8 cellular contexts compared by ENCODE assay signal in the genomic region with DNA sequence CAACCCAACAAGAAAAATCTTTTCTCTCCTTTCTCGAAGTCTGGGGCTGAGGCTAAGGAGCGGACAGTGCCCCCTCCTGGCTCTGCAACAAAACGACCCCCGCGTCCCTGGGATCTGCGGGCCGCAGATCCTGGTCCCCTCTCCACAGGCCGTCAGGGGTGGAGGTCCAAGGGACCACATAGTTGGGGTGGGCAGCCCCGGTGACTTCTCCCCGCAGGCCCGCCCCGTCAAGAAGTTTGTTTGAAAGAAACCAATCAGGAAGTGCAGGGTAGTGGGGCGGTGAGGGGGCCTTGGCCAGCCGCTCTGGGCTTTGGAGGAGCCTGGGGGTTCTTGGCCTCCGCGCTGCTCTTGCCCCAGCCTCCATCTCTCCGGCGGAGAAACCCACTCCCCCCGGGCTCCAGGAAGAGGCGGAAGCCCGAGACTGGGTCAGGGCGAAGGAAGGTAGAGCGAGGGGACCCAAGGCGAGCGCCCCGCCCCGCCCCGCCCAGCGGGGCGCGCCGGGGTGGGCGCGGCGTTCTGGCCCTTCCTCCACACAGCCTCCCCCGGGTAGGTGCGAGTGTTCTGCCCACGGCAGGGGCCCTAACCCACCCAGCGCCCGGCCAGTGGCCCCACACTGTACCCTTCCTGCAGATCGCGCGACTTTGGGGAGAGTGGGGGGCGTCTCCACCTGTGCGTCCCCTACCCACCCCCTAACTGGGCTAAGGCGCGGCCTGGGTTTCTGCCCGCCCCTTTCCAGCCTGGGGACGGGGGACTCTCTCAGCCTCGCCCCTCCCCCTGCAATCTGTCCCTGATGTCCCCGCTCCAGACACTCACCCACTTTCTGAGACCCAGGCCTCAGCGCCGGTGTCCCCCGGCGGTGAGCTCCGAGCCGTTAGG. TPM values are rescaled to one million over a fixed set of nuclear protein-coding genes. Genes with fewer than 3 reads are reported as not detected.
DNase-seq lines count a peak whose midpoint lies in the region; ATAC-seq and TF ChIP-seq lines count a peak whose summit lies in the region.

No MANE protein-coding gene starts in this region.

- H3K9me2 ChIP-seq in GM23338 (ENCODE audit: insufficient read depth): no peaks in the 10 kb centered on the region
- no peaks in the 10 kb centered on the region for H3K9me2 ChIP-seq in SU-DHL-6 (replicated peaks; ENCODE audit: insufficient read depth, low read length)

- no peak overlapping the region for H2BK5ac ChIP-seq in mesenchymal stem cell (ENCODE audit: low read depth, low read length, poor library complexity, severe bottlenecking)

- H3K27me3 ChIP-seq in GM23338 (ENCODE audit: insufficient read depth) (no peaks in the 10 kb centered on the region), SU-DHL-6 (ENCODE audit: low read length) (no peaks in the 10 kb centered on the region), duodenal mucosa (ENCODE audit: control insufficient read depth in 1 of 2, insufficient read depth in 2 of 2, low read length in 2 of 2) (no peaks in the 10 kb centered on the region), mesenchymal stem cell (ENCODE audit: control insufficient read depth in 1 of 2, insufficient read depth in 1 of 2, low read length in 2 of 2) (no peaks in the 10 kb centered on the region), thoracic aorta (replicated peaks; ENCODE audit: insufficient read depth) (no peaks in the 10 kb centered on the region)

- TF ChIP-seq CTCF in GM23338 (conservative IDR thresholded peaks at IDR 0.05; ENCODE audit: low read depth in 2 of 2) (peak; percentile 71 to 86), SU-DHL-6 (IDR thresholded peaks at IDR 0.05; ENCODE audit: insufficient read depth, low read length, poor library complexity, severe bottlenecking) (peak; percentile 63), thoracic aorta (IDR thresholded peaks at IDR 0.05) (no peak)

- no peak overlapping the region for H3K23ac ChIP-seq in mesenchymal stem cell (ENCODE audit: low read length in 2 of 2)

- H3K79me1 ChIP-seq in mesenchymal stem cell (replicated peaks; ENCODE audit: low read length, poor library complexity, severe bottlenecking): peaks cover 18% of the 10 kb centered on the region

- H4K91ac ChIP-seq in mesenchymal stem cell (ENCODE audit: low read length): no peak overlapping the region

- H2AFZ ChIP-seq in GM23338: peak overlapping the region; percentile 89
- peak overlapping the region; percentile 11 for H2AFZ ChIP-seq in SU-DHL-6 (ENCODE audit: low read depth, low read length, severe bottlenecking)
- no peak overlapping the region for H2AFZ ChIP-seq in mesenchymal stem cell (ENCODE audit: low read depth, low read length)

- H3K4me2 ChIP-seq in GM23338 (peak overlapping the region; percentile 89), SU-DHL-6 (ENCODE audit: low read depth, low read length, poor library complexity, severe bottlenecking) (peak overlapping the region; percentile 41), mesenchymal stem cell (ENCODE audit: low read length, poor library complexity, severe bottlenecking) (peak overlapping the region; percentile 86)

- H3K9ac ChIP-seq in SU-DHL-6 (ENCODE audit: low read length) (peak overlapping the region; percentile 14; the same call in 1 of the 2 replicates), duodenal mucosa (ENCODE audit: low read depth in 1 of 2, low read length in 2 of 2) (peak overlapping the region; percentile 73 to 90), mesenchymal stem cell (ENCODE audit: low read length) (peak overlapping the region; percentile 90)

- no peak overlapping the region for H2AK5ac ChIP-seq in mesenchymal stem cell (ENCODE audit: low read length, severe bottlenecking)

- peak overlapping the region; percentile 79 to 88 for H3K18ac ChIP-seq in mesenchymal stem cell (ENCODE audit: low read depth in 1 of 2, low read length in 2 of 2)

- 1% methylated on average over 37 of the region's 57 CpGs for WGBS in mesenchymal stem cell

- H3K4me3 Mint-ChIP-seq in GM23338: peak overlapping the region; percentile 82

- H3K14ac ChIP-seq in mesenchymal stem cell (ENCODE audit: low read length in 2 of 2): peak overlapping the region in 1 of 2 experiments; percentile 21

- no peaks in the 10 kb centered on the region for H4K20me1 ChIP-seq in GM23338 (replicated peaks; ENCODE audit: insufficient read depth)
- H4K20me1 ChIP-seq in SU-DHL-6 (ENCODE audit: low read depth, low read length): no peaks in the 10 kb centered on the region

- H3K4me3 ChIP-seq in GM23338: peak overlapping the region; percentile 96
- no peak overlapping the region for H3K4me3 ChIP-seq in SU-DHL-6 (ENCODE audit: insufficient read depth, low read length, poor library complexity, severe bottlenecking)
- peak overlapping the region; percentile 79 to 86 for H3K4me3 ChIP-seq in duodenal mucosa (ENCODE audit: low read depth in 1 of 2, low read length in 2 of 2)
- H3K4me3 ChIP-seq in mesenchymal stem cell (ENCODE audit: insufficient read depth in 1 of 2, low read depth in 1 of 2, low read length in 2 of 2): peak overlapping the region; percentile 72 to 91
- H3K4me3 ChIP-seq in thoracic aorta: peak overlapping the region; percentile 98

- no peak overlapping the region for H3K27ac Mint-ChIP-seq in GM23338

- 0 out of 2 replicates have a peak, but pooled peaks cover 2% of the 10 kb centered on the region for H3F3A ChIP-seq in GM23338 (replicated peaks; ENCODE audit: low read depth)
- no peaks in the 10 kb centered on the region for H3F3A ChIP-seq in SU-DHL-6 (ENCODE audit: insufficient read depth)

- H3K27me3 Mint-ChIP-seq in GM23338 (ENCODE audit: insufficient read depth, low read depth, poor library complexity): peaks cover 20% of the 10 kb centered on the region

- H4K8ac ChIP-seq in mesenchymal stem cell (ENCODE audit: low read length): no peak overlapping the region

- H3K4me1 ChIP-seq in GM23338 (ENCODE audit: insufficient read depth): peaks cover 48% of the 10 kb centered on the region
- H3K4me1 ChIP-seq in duodenal mucosa (ENCODE audit: control insufficient read depth in 1 of 2, insufficient read depth in 2 of 2, low read length in 2 of 2): peaks cover 28 to 37% of the 10 kb centered on the region in 2 donors
- peaks cover 15% of the 10 kb centered on the region for H3K4me1 ChIP-seq in mesenchymal stem cell (ENCODE audit: control insufficient read depth, insufficient read depth, low read depth, low read length)
- H3K4me1 ChIP-seq in thoracic aorta (ENCODE audit: control insufficient read depth in 1 of 2, low read depth in 2 of 2): peaks cover 0 to 12% of the 10 kb centered on the region in 2 donors

- peak overlapping the region in 1 of 2 experiments; percentile 34 for H3K4ac ChIP-seq in mesenchymal stem cell (ENCODE audit: low read depth in 1 of 2, low read length in 2 of 2)

- peak overlapping the region; percentile 73 for H2BK15ac ChIP-seq in mesenchymal stem cell (ENCODE audit: low read depth, poor library complexity, severe bottlenecking)

- peak overlapping the region; percentile 46 for H2BK120ac ChIP-seq in mesenchymal stem cell (ENCODE audit: low read depth, low read length)

- H3K79me2 ChIP-seq in GM23338 (replicated peaks; ENCODE audit: insufficient read depth) (peaks cover 6% of the 10 kb centered on the region; the same call in 1 of the 2 replicates), SU-DHL-6 (ENCODE audit: insufficient read depth, low read length) (no peaks in the 10 kb centered on the region)

- DNase-seq in 8988T (peak; percentile 90), GM23338 (ENCODE audit: low spot score) (peak; percentile 87), mesenchymal stem cell (peak; percentile 73), thoracic aorta (ENCODE audit: low spot score) (no peak), NCI-H187 (lab: John Stamatoyannopoulos, UW) (no peak)

- H3K9me3 Mint-ChIP-seq in GM23338: no peaks in the 10 kb centered on the region

- peaks cover 70% of the 10 kb centered on the region for H3K4me1 Mint-ChIP-seq in GM23338

- peak overlapping the region; percentile 79; the same call in 1 of the 2 replicates for H3K27ac ChIP-seq in GM23338 (ENCODE audit: low read depth)
- H3K27ac ChIP-seq in SU-DHL-6 (ENCODE audit: low read depth, low read length): no peak overlapping the region
- peak overlapping the region; percentile 64 for H3K27ac ChIP-seq in duodenal mucosa (ENCODE audit: low read depth, low read length)
- H3K27ac ChIP-seq in mesenchymal stem cell (ENCODE audit: low read length, poor library complexity, severe bottlenecking): no peak overlapping the region
- peak overlapping the region in 1 of 2 donors; percentile 49 for H3K27ac ChIP-seq in thoracic aorta

- H3K9me3 ChIP-seq in SU-DHL-6 (ENCODE audit: insufficient read depth, low read length) (no peaks in the 10 kb centered on the region), duodenal mucosa (ENCODE audit: control insufficient read depth in 1 of 2, low read length in 2 of 2) (no peaks in the 10 kb centered on the region), mesenchymal stem cell (ENCODE audit: control insufficient read depth, low read length) (no peaks in the 10 kb centered on the region), thoracic aorta (no peaks in the 10 kb centered on the region)

- H3K36me3 Mint-ChIP-seq in GM23338 (ENCODE audit: low read depth): no peaks in the 10 kb centered on the region; the same call in 2 of the 3 replicates

- peak overlapping the region in 1 of 2 experiments; percentile 4 for H2BK12ac ChIP-seq in mesenchymal stem cell (ENCODE audit: low read length in 2 of 2)

- ATAC-seq in GM23338 (peak; percentile 62), thoracic aorta (ENCODE audit: insufficient number of reproducible peaks, low FRiP score, low read depth) (no peak), GM21423 (IDR thresholded peaks at IDR 0.05; ENCODE audit: unreplicated experiment) (no peak)

- H3K36me3 ChIP-seq in GM23338 (ENCODE audit: insufficient read depth) (no peaks in the 10 kb centered on the region), SU-DHL-6 (ENCODE audit: low read length) (no peaks in the 10 kb centered on the region), duodenal mucosa (ENCODE audit: control insufficient read depth in 1 of 2, insufficient read depth in 2 of 2, low read length in 2 of 2) (peaks cover 0 to 6% of the 10 kb centered on the region in 2 donors), mesenchymal stem cell (ENCODE audit: control insufficient read depth in 1 of 2, insufficient read depth in 2 of 2, low read depth in 1 of 2, low read length in 2 of 2) (peaks cover 12 to 13% of the 10 kb centered on the region in 2 experiments), thoracic aorta (no peaks in the 10 kb centered on the region)

RNA-seq across cellular contexts. Expression of gene TP53I11, which starts 1.3 kb away (rescaled TPM):
- total RNA-seq in GM23338 (2014; rRNA removed; shearing (Covaris generic)): 33.4 and 43.9 TPM in 2 replicates
- polyA plus RNA-seq in GM23338 (2016; fragmentation: Nextera tagmentation; extraction: Ambion mirVana): 22.5 and 23.5 TPM in 2 replicates
- polyA plus RNA-seq in mesenchymal stem cell (2013, experiment 1 of 2): 235 TPM
- 235 TPM for polyA plus RNA-seq in mesenchymal stem cell (2013, experiment 2 of 2)
- total RNA-seq in thoracic aorta: 100 to 1,000 TPM in 1 of 2 donors, 10 to 100 TPM in 1; 60.0 to 141 TPM

Comparison
In these comparisons a context has a peak if more than half of its experiments do, and no peak if none do; other contexts are left out.
1. DNase-seq: peak in 8988T (single experiment), GM23338 (single experiment) and mesenchymal stem cell (single experiment); none in thoracic aorta (single experiment) and NCI-H187 (0 of 2).
2. H3K27ac ChIP-seq: peak in GM23338 (single experiment) and duodenal mucosa (single experiment); none in SU-DHL-6 (single experiment) and mesenchymal stem cell (single experiment).
3. H3K9ac ChIP-seq: peak in every context shown above with its lines; median percentile 90 in mesenchymal stem cell; 82 in duodenal mucosa; 14 in SU-DHL-6.
4. Peak in every context shown above with its lines, with median percentiles within 50 percentile points of each other: H3K4me2 ChIP-seq.